Comparison of ENCODE assay signal across 8 cellular contexts in the genomic region with DNA sequence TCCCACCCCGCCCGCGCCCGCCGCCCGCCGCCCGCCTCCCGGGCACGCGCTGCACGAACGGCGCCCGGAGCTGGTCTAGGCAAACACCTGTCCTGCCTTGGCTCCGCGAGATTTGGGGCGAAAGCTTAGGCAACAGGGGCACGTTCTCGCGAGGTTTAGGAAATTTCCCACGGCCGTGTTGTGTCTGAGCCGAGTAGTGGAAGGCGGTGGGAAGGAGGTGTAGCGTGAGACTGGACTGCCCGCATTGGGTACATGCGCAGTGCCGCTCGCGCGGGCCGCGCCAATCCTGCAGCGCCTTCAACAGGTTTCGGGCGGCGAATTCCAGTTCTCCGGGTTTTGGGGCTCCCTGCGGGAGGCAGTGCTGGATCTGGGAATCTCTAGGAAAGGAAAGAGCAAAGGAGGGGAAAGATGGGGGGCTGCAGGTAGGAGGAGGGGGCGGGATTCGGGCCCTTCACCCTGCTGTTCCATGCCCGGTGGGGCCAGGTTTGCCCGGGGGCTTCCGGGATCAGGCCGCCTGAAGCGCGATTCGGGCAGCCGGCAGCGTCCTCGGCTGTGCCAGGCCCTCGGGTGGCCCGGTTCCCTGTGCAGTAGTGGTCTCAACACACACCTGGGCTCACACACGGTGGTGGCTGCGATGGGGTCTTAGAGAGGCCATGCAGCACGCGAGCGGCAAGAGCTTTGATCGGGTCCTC. TPM values are rescaled to one million over a fixed set of nuclear protein-coding genes. Genes with fewer than 3 reads are reported as not detected.
DNase-seq lines count a peak whose midpoint lies in the region; ATAC-seq, FAIRE-seq and TF ChIP-seq lines count a peak whose summit lies in the region.

No MANE protein-coding gene starts in this region.

- H3K4me3 ChIP-seq in A549 (peak overlapping the region; percentile 71), sigmoid colon (peak overlapping the region; percentile 54 to 81 (median 68))

- peaks cover 10 to 33% (median 18%) of the 10 kb centered on the region in 5 experiments for H3K9me3 Mint-ChIP-seq in brain

- FAIRE-seq in A549 (lab: Jason Lieb, UNC) (no peak), TTC549 (lab: Jason Lieb, UNC) (peak; percentile 73)

- H3K4me2 ChIP-seq in A549 = peak overlapping the region; percentile 70

- no peaks in the 10 kb centered on the region for H3K9me3 ChIP-seq in A549
- H3K9me3 ChIP-seq in sigmoid colon = peaks cover 0 to 5% (median under 1%) of the 10 kb centered on the region in 4 donors

- H3K27me3 Mint-ChIP-seq in brain = peaks cover 22% of the 10 kb centered on the region

- no peaks in the 10 kb centered on the region for H3K36me3 Mint-ChIP-seq in brain

- intact Hi-C loops in sigmoid colon (cut with DNase I) = loop anchor here (2.0 to 10.0 kb wide), 7 partner anchors 52 to 685 kb away; no protein-coding TSS in a partner anchor

- TF ChIP-seq CTCF in A549 (IDR thresholded peaks at IDR 0.05) = no peak
- no peak for TF ChIP-seq CTCF in brain (conservative IDR thresholded peaks at IDR 0.05)
- TF ChIP-seq CTCF in sigmoid colon (IDR thresholded peaks at IDR 0.05) = no peak

- POLR2A ChIA-PET in A549 (lab: Yijun Ruan, JAX) = interaction anchor here (0.7 to 1.1 kb wide), 7 partner anchors 10 to 332 kb away, joined by 3 to 6 read pairs (median 3); a partner anchor contains a TSS

- no peaks in the 10 kb centered on the region for H3K36me3 ChIP-seq in sigmoid colon

- H3K27ac ChIP-seq in A549 = peak overlapping the region; percentile 96 to 99
- H3K27ac ChIP-seq in sigmoid colon = peak overlapping the region; percentile 89 to 97 (median 95)

- H3K4me1 ChIP-seq in A549 = peaks cover 14% of the 10 kb centered on the region; the same call in 2 of the 3 replicates
- peaks cover 3 to 46% (median 26%) of the 10 kb centered on the region in 4 donors for H3K4me1 ChIP-seq in sigmoid colon

- ATAC-seq in A549 (peak; percentile 71 to 91), HG03064 (IDR thresholded peaks at IDR 0.05; ENCODE audit: low read depth, unreplicated experiment) (peak; percentile 68)

- H3K4me3 Mint-ChIP-seq in brain = peak overlapping the region; percentile 93 to 97 (median 93)

- H3K27me3 ChIP-seq in sigmoid colon = no peaks in the 10 kb centered on the region

- CTCF ChIA-PET in A549 (lab: Yijun Ruan, JAX) = interaction anchor here (1.0 to 2.9 kb wide), 3 partner anchors 10 to 331 kb away, joined by 4 to 9 read pairs (median 9); no protein-coding TSS in a partner anchor

- peak overlapping the region; percentile 97 to 99 (median 98) for H3K27ac Mint-ChIP-seq in brain

- TF ChIP-seq RAD21 in A549 (conservative IDR thresholded peaks at IDR 0.05 in 1 of 2, IDR thresholded peaks at IDR 0.05 in 1 of 2) = no peak; a peak in 1 of 5 replicates

- TF ChIP-seq EP300 in A549 (IDR thresholded peaks at IDR 0.05) (no peak), sigmoid colon (IDR thresholded peaks at IDR 0.05) (peak in 1 of 4 donors; percentile 69)

- TF ChIP-seq POLR2A in A549 (IDR thresholded peaks at IDR 0.05; ENCODE audit: low read length) (no peak; the same call in 1 of the 2 replicates), GM18526 (IDR thresholded peaks at IDR 0.05; ENCODE audit: extremely low read depth, insufficient read length) (peak; percentile 49), sigmoid colon (IDR thresholded peaks at IDR 0.05) (no peak)

- DNase-seq in A549 (ENCODE audit: low read depth in 1 of 2, low spot score in 1 of 2) = peak; percentile 85 to 99
- peak; percentile 96 for DNase-seq in NCI-H2107 (lab: John Stamatoyannopoulos, UW)
- DNase-seq in iPS DF 4.7 (ENCODE audit: extremely low read depth, low spot score) = peak; percentile 95
- peak; percentile 99 for DNase-seq in sigmoid colon

- under 1% methylated on average over 18 of the region's 60 CpGs for WGBS in A549 (ENCODE audit: missing lambda C conversion rate)
- 0% methylated on average over 60 of the region's 60 CpGs for WGBS in sigmoid colon, 2 donors

- peaks cover 30% of the 10 kb centered on the region for H3K4me1 Mint-ChIP-seq in brain

TF ChIP-seq in A549, 52 proteins besides CTCF, POLR2A, EP300 and RAD21:
- no peak for TF ChIP-seq ESRRA (IDR thresholded peaks at IDR 0.05; ENCODE audit: borderline replicate concordance, low read length)
- no peak for TF ChIP-seq POLR2AphosphoS2 (conservative IDR thresholded peaks at IDR 0.05; ENCODE audit: low read length)
- TF ChIP-seq NFE2L2 (conservative IDR thresholded peaks at IDR 0.05; ENCODE audit: low read length) = no peak
- TF ChIP-seq, protein P1, sequence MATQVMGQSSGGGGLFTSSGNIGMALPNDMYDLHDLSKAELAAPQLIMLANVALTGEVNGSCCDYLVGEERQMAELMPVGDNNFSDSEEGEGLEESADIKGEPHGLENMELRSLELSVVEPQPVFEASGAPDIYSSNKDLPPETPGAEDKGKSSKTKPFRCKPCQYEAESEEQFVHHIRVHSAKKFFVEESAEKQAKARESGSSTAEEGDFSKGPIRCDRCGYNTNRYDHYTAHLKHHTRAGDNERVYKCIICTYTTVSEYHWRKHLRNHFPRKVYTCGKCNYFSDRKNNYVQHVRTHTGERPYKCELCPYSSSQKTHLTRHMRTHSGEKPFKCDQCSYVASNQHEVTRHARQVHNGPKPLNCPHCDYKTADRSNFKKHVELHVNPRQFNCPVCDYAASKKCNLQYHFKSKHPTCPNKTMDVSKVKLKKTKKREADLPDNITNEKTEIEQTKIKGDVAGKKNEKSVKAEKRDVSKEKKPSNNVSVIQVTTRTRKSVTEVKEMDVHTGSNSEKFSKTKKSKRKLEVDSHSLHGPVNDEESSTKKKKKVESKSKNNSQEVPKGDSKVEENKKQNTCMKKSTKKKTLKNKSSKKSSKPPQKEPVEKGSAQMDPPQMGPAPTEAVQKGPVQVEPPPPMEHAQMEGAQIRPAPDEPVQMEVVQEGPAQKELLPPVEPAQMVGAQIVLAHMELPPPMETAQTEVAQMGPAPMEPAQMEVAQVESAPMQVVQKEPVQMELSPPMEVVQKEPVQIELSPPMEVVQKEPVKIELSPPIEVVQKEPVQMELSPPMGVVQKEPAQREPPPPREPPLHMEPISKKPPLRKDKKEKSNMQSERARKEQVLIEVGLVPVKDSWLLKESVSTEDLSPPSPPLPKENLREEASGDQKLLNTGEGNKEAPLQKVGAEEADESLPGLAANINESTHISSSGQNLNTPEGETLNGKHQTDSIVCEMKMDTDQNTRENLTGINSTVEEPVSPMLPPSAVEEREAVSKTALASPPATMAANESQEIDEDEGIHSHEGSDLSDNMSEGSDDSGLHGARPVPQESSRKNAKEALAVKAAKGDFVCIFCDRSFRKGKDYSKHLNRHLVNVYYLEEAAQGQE (IDR thresholded peaks at IDR 0.05) = peak; percentile 83
- peak; percentile 59 for TF ChIP-seq GATA3 (IDR thresholded peaks at IDR 0.05; ENCODE audit: borderline replicate concordance)
- TF ChIP-seq CHD2 (IDR thresholded peaks at IDR 0.05; ENCODE audit: low read length, partially characterized antibody) = peak; percentile 93
- peak; percentile 25 to 57; a peak in 2 of 4 replicates for TF ChIP-seq CEBPB (IDR thresholded peaks at IDR 0.05)
- peak; percentile 50 for TF ChIP-seq PHF8 (IDR thresholded peaks at IDR 0.05; ENCODE audit: borderline replicate concordance, low read depth)
- TF ChIP-seq, protein P2, sequence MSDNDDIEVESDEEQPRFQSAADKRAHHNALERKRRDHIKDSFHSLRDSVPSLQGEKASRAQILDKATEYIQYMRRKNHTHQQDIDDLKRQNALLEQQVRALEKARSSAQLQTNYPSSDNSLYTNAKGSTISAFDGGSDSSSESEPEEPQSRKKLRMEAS (IDR thresholded peaks at IDR 0.05) = peak; percentile 40; the same call in 1 of the 2 replicates
- no peak for TF ChIP-seq BHLHE40 (IDR thresholded peaks at IDR 0.05; ENCODE audit: low read depth, low read length)
- TF ChIP-seq FOSB (CRISPR knock-in tag; IDR thresholded peaks at IDR 0.05) = no peak
- TF ChIP-seq CBX8 (IDR thresholded peaks at IDR 0.05) = no peak

RNA-seq across cellular contexts. Expression of a gene that starts 1.2 kb away (rescaled TPM):
- polyA plus RNA-seq in A549 (2011; rRNA removed) (28.9 and 37.1 TPM in 2 replicates), A549 (2017; fragmentation: RNase III; extraction: RNeasy Plus Mini Kit Qiagen cat#74134 plus additional on column Dnase treatment) (16.0 to 17.6 TPM (median 16.5 TPM) in 3 replicates), brain (ENCODE audit: insufficient read depth, low read depth, low replicate concordance) (79.8 TPM), sigmoid colon (10 to 100 TPM; 15.0 to 25.0 (median 15.0) TPM)
- 6.8 and 8.3 TPM in 2 replicates for polyA plus RNA-seq in A549 (2012; cell fraction: cytosol; rRNA removed)
- polyA plus RNA-seq in A549 (2012; cell fraction: nucleus; rRNA removed) = 8.4 and 12.0 TPM in 2 replicates
- 17.9 and 20.3 TPM in 2 replicates for polyA minus RNA-seq in A549 (2011; rRNA and poly(A)+ RNA removed)
- total RNA-seq in sigmoid colon = 100 to 1,000 TPM in 2 of 4 donors, 10 to 100 TPM in 2; 78.4 to 114 (median 100) TPM

Comparison
In these comparisons a context has a peak if more than half of its experiments do, and no peak if none do; other contexts are left out.
1. Peak in every context shown above with its lines: DNase-seq, ATAC-seq, H3K4me3 ChIP-seq and H3K27ac ChIP-seq.